Comparison of ENCODE assay signal across 12 cellular contexts in genomic region chr2:95260028-95261023, GRCh38.
A peak's percentile ranks its signal among the peaks of the same experiment; 100 is the strongest.
DNase-seq lines count a peak whose midpoint lies in the region; TF ChIP-seq lines count a peak whose summit lies in the region.
"Had no signal": no experiment of that assay in that cellular context is flagged by ENCODE, and none has a peak within 500 bp of the region (broad histone marks: within the 10 kb centered on the region; RNA-seq: fewer than 3 reads in every experiment).

No MANE protein-coding gene starts in this region.

- TF ChIP-seq CTCF in foreskin fibroblast (IDR thresholded peaks at IDR 0.05; ENCODE audit: low read depth, low read length), result no peak

- H3K27ac ChIP-seq in skin epidermis (peak overlapping the region in 19 of 21 experiments; percentile 14 to 84 (median 69)), substantia nigra (ENCODE audit: low read depth, low read length, poor library complexity, severe bottlenecking) (no peak overlapping the region)

- no peak overlapping the region for H3K4me3 ChIP-seq in foreskin fibroblast (ENCODE audit: low read depth in 1 of 2, low read length in 2 of 2)
- no peak overlapping the region for H3K4me3 ChIP-seq in skin epidermis
- H3K4me3 ChIP-seq: GM23338 had no signal

- DNase-seq in HPDE6-E6E7 (ENCODE audit: extremely low spot score), result peak; percentile 91
- peak; percentile 90 for DNase-seq in SKM-1 (lab: John Stamatoyannopoulos, UW; ENCODE audit: unreplicated experiment)
- peak; percentile 61 to 83 for DNase-seq in foreskin fibroblast
- DNase-seq in NCI-H446 (lab: John Stamatoyannopoulos, UW), result no peak
- DNase-seq in hepatic stellate cell (ENCODE audit: low spot score), result no peak
- DNase-seq in substantia nigra (lab: John Stamatoyannopoulos, UW), result no peak
- DNase-seq: activated CD8-positive, alpha-beta memory T cell treated with anti-CD3 and anti-CD28 coated beads, Interleukin-2, amount 10 ng/mL, durations not matched to agents 7 days and 5 days; activated naive CD8-positive, alpha-beta T cell treated with anti-CD3 and anti-CD28 coated beads, Interleukin-2, amount 50 U/mL, for 24 hours; CD8-positive, alpha-beta memory T cell; stimulated activated CD4-positive, alpha-beta T cell treated with anti-CD3 and anti-CD28 coated beads, Interleukin-2, amount 100 ng/mL, for 48 hours had no signal

Comparison
In these comparisons a context has a peak if more than half of its experiments do, and no peak if none do; other contexts are left out.
1. DNase-seq: peak in HPDE6-E6E7 (single experiment), SKM-1 (single experiment) and foreskin fibroblast (2 of 2); none in NCI-H446 (0 of 2), hepatic stellate cell (single experiment) and substantia nigra (0 of 49).